ENCODE assay signal across 1 cellular context in genomic region chr18:13388586-13389490, GRCh38.
TF ChIP-seq lines count a peak whose summit lies in the region.

No MANE protein-coding gene starts in this region.

TF ChIP-seq in HCT116, 20 proteins besides CTCF, POLR2A, EP300 and RAD21 (continued from another document):
- TF ChIP-seq YY1 (IDR thresholded peaks at IDR 0.05; ENCODE audit: extremely low read depth, insufficient replicate concordance, low read depth, low read length): no peak
